Comparison of ENCODE assay signal across 15 cellular contexts in the genomic region with DNA sequence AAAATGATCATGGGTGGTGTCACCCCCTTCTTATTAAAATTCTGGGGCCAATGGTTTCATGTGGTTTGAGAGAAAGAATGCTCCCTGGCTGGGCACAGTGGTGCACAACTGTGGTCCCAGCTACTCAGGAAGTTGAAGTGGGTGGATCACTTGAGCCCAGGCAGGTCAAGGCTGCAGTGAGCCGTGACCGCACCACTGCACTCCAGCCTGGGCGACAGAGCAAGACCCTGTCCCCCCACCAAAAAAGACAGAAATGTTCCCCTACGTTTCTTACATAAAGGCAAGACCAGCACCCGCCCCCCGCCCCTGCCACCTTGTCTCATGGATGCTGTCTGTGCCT. TPM values are rescaled to one million over a fixed set of nuclear protein-coding genes. Genes with fewer than 3 reads are reported as not detected.
A peak's percentile ranks its signal among the peaks of the same experiment; 100 is the strongest.
DNase-seq lines count a peak whose midpoint lies in the region; ATAC-seq and TF ChIP-seq lines count a peak whose summit lies in the region.
"Had no signal": no experiment of that assay in that cellular context is flagged by ENCODE, and none has a peak within 500 bp of the region (broad histone marks: within the 10 kb centered on the region; RNA-seq: fewer than 3 reads in every experiment).

No MANE protein-coding gene starts in this region.

- H3K27me3 ChIP-seq in foreskin keratinocyte = no peaks in the 10 kb centered on the region

- in situ Hi-C loops in Caki2 (cut with HindIII; ENCODE audit: low pct_unique_long_range_greater_than_20kb, low sequenced_read_pairs) = no loop called here

- ATAC-seq in GM19395 (IDR thresholded peaks at IDR 0.05; ENCODE audit: unreplicated experiment) (peak; percentile 71), foreskin keratinocyte (no peak), HG03175 (IDR thresholded peaks at IDR 0.05; ENCODE audit: unreplicated experiment) (no peak)
- ATAC-seq: activated T-cell treated with anti-CD3 and anti-CD28 coated beads, Interleukin-2, amount 50 U/mL, for 72 hours had no signal

- H3K4me1 ChIP-seq in foreskin keratinocyte = no peaks in the 10 kb centered on the region
- H3K4me1 ChIP-seq: prostate gland had no signal

- TF ChIP-seq CTCF in foreskin keratinocyte (conservative IDR thresholded peaks at IDR 0.05) = no peak

- DNase-seq in Caki2 (ENCODE audit: low read depth) (peak; percentile 88), HK-2 (ENCODE audit: unreplicated experiment) (peak; percentile 41), mesenteric fat pad (ENCODE audit: low spot score) (peak; percentile 18), substantia nigra (lab: John Stamatoyannopoulos, UW) (no peak), foreskin keratinocyte (no peak)
- DNase-seq in activated CD4-positive, alpha-beta T cell treated with anti-CD3 and anti-CD28 coated beads, Interleukin-2, amount 50 U/mL, for 4 hours = no peak
- DNase-seq: activated CD4-positive, alpha-beta memory T cell treated with anti-CD3 and anti-CD28 coated beads for 36 hours; activated T-cell treated with anti-CD3 and anti-CD28 coated beads, Interleukin-2, amount 50 U/mL, for 72 hours; DMS153; NCI-H2081; NCI-H69; stimulated activated CD4-positive, alpha-beta T cell treated with anti-CD3 and anti-CD28 coated beads, Interleukin-12 subunit alpha, Interleukin-12 subunit beta, amount 100 ng/mL, for 4 hours had no signal

- H3K27ac ChIP-seq in substantia nigra (ENCODE audit: low read depth, low read length, poor library complexity, severe bottlenecking) (no peak overlapping the region), foreskin keratinocyte (no peak overlapping the region)
- H3K27ac ChIP-seq: prostate gland had no signal

RNA-seq across cellular contexts. Expression of gene ID2, which starts 53.0 kb away (rescaled TPM):
- 65.9 and 90.3 TPM in 2 replicates for total RNA-seq in Caki2 (2014; rRNA removed; shearing (Covaris generic); ENCODE audit: low replicate concordance)
- total RNA-seq in mesenteric fat pad (169 TPM), foreskin keratinocyte (0.81 and 1.2 TPM in 2 replicates)
- polyA plus RNA-seq in foreskin keratinocyte = 0.68 and 0.71 TPM in 2 replicates

Comparison
In these comparisons a context has a peak if more than half of its experiments do, and no peak if none do; other contexts are left out.
1. DNase-seq: peak in Caki2 (single experiment), HK-2 (single experiment) and mesenteric fat pad (single experiment); none in substantia nigra (0 of 49), foreskin keratinocyte (0 of 2) and activated CD4-positive, alpha-beta T cell treated with anti-CD3 and anti-CD28 coated beads, Interleukin-2, amount 50 U/mL, for 4 hours (0 of 2).
2. RNA of gene ID2, which starts 53.0 kb away (total RNA-seq): 169 TPM in mesenteric fat pad (single experiment) and 65.9 to 90.3 TPM in Caki2; 0.81 to 1.2 TPM in foreskin keratinocyte; every median in the first group is over 10 times any median in the second.